14 cellular contexts compared by ENCODE assay signal in genomic region chr4:41060352-41061318, GRCh38.
A peak's percentile ranks its signal among the peaks of the same experiment; 100 is the strongest.
DNase-seq lines count a peak whose midpoint lies in the region; ATAC-seq and TF ChIP-seq lines count a peak whose summit lies in the region.
"Had no signal": no experiment of that assay in that cellular context is flagged by ENCODE, and none has a peak within 500 bp of the region (broad histone marks: within the 10 kb centered on the region; RNA-seq: fewer than 3 reads in every experiment).

No MANE protein-coding gene starts in this region.

- no peaks in the 10 kb centered on the region for H3K27me3 Mint-ChIP-seq in mesothelial cell of epicardium (ENCODE audit: low read depth)
- H3K27me3 Mint-ChIP-seq in stimulated activated memory B cell treated with anti-CD40 and anti-IgM and Interleukin-4, amounts not matched to agents 10 μg/mL and 1 μg/mL and 100 μg/mL, for 72 hours = peaks cover 3% of the 10 kb centered on the region

- H3K27me3 ChIP-seq in testis = no peaks in the 10 kb centered on the region

- peaks cover 4% of the 10 kb centered on the region for H3K36me3 Mint-ChIP-seq in mesothelial cell of epicardium
- no peaks in the 10 kb centered on the region for H3K36me3 Mint-ChIP-seq in stimulated activated memory B cell treated with anti-CD40 and anti-IgM and Interleukin-4, amounts not matched to agents 10 μg/mL and 1 μg/mL and 100 μg/mL, for 72 hours

- H3K9me3 ChIP-seq in testis = no peaks in the 10 kb centered on the region

- no peak for TF ChIP-seq POLR2A in testis (IDR thresholded peaks at IDR 0.05)

- peak; percentile 7 for TF ChIP-seq CTCF in choroid plexus epithelial cell (conservative IDR thresholded peaks at IDR 0.05; ENCODE audit: low read depth, low read length)
- no peak for TF ChIP-seq CTCF in mesothelial cell of epicardium (IDR thresholded peaks at IDR 0.05; ENCODE audit: unreplicated experiment)
- TF ChIP-seq CTCF in testis (IDR thresholded peaks at IDR 0.05) = no peak

- peaks cover 28% of the 10 kb centered on the region for H3K4me1 ChIP-seq in testis

- peaks cover 21% of the 10 kb centered on the region for H3K4me1 Mint-ChIP-seq in mesothelial cell of epicardium
- H3K4me1 Mint-ChIP-seq in stimulated activated memory B cell treated with anti-CD40 and anti-IgM and Interleukin-4, amounts not matched to agents 10 μg/mL and 1 μg/mL and 100 μg/mL, for 72 hours = no peaks in the 10 kb centered on the region

- WGBS in testis, 2 donors = 38 to 41% methylated on average over 12 of the region's 12 CpGs

- H3K9me3 Mint-ChIP-seq in mesothelial cell of epicardium = peaks cover 6% of the 10 kb centered on the region
- no peaks in the 10 kb centered on the region for H3K9me3 Mint-ChIP-seq in stimulated activated memory B cell treated with anti-CD40 and anti-IgM and Interleukin-4, amounts not matched to agents 10 μg/mL and 1 μg/mL and 100 μg/mL, for 72 hours

- H3K4me3 ChIP-seq in choroid plexus epithelial cell (ENCODE audit: low read depth, low read length) = no peak overlapping the region
- no peak overlapping the region for H3K4me3 ChIP-seq in testis

- peak overlapping the region in 1 of 2 donors; percentile 39 for H3K27ac ChIP-seq in testis
- H3K27ac ChIP-seq: C4-2B had no signal

- intact Hi-C loops in testis (cut with DNase I; ENCODE audit: low total_unique reads) = no loop called here

- no peaks in the 10 kb centered on the region for H3K36me3 ChIP-seq in testis (ENCODE audit: low read depth, missing control alignments)

- DNase-seq in GM03348 (ENCODE audit: low spot score) (peak; percentile 61), choroid plexus epithelial cell (ENCODE audit: low read depth) (no peak), mesothelial cell of epicardium (ENCODE audit: low spot score in 2 of 2, unreplicated experiment in 2 of 2) (no peak), testis (peak; percentile 69), NCI-H146 treated with DMSO at 0.1 percent for 48 hours (lab: John Stamatoyannopoulos, UW; ENCODE audit: unreplicated experiment) (no peak), HuH-7 (ENCODE audit: low spot score) (no peak)
- DNase-seq: activated CD4-positive, alpha-beta T cell treated with anti-CD3 and anti-CD28 coated beads for 48 hours; KBM-7; NCI-H146; NCI-H526 treated with DMSO at 0.1 percent for 48 hours had no signal

- no peak overlapping the region for H3K4me3 Mint-ChIP-seq in mesothelial cell of epicardium
- no peak overlapping the region for H3K4me3 Mint-ChIP-seq in stimulated activated memory B cell treated with anti-CD40 and anti-IgM and Interleukin-4, amounts not matched to agents 10 μg/mL and 1 μg/mL and 100 μg/mL, for 72 hours

- H3K27ac Mint-ChIP-seq in mesothelial cell of epicardium = peak overlapping the region; percentile 2
- H3K27ac Mint-ChIP-seq in stimulated activated memory B cell treated with anti-CD40 and anti-IgM and Interleukin-4, amounts not matched to agents 10 μg/mL and 1 μg/mL and 100 μg/mL, for 72 hours = no peak overlapping the region

- no peak for ATAC-seq in stimulated activated memory B cell treated with anti-CD40 and anti-IgM and Interleukin-4, amounts not matched to agents 10 μg/mL and 1 μg/mL and 100 μg/mL, for 72 hours
- ATAC-seq in GM19023 (IDR thresholded peaks at IDR 0.05; ENCODE audit: unreplicated experiment) = no peak
- ATAC-seq: Panc1 had no signal

Comparison
In these comparisons a context has a peak if more than half of its experiments do, and no peak if none do; other contexts are left out.
1. DNase-seq: peak in GM03348 (single experiment) and testis (single experiment); none in choroid plexus epithelial cell (single experiment), mesothelial cell of epicardium (0 of 2), NCI-H146 treated with DMSO at 0.1 percent for 48 hours (single experiment) and HuH-7 (single experiment).